In the genomic region with DNA sequence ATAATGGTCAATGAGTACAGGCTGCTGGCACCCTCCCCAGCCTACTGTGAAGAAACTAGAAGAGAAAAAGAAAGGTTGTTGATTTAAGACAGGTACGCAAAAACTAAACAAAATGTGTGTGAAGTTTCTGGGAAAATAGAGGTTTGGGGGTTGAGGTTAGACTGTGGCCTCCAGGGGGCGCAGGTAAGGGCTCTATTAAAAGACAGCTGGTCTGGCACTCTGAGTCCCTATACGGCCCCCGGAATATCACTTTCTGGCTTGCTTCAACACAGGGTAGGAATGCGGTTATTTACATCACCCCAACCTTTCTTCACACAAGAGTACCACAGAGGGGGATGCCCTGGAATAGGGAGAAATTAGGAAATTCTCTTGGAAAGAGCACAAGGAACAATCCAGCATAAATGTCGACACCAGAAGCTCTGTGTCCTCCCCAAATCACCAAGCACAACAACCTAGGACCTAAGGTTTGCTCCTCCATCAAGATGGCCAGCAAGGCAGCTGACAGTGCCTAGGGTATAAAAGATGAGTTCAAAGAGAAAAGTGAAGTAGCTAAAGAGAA, we compare ENCODE assay signal across 8 cellular contexts.
A peak's percentile ranks its signal among the peaks of the same experiment; 100 is the strongest.
DNase-seq lines count a peak whose midpoint lies in the region; ATAC-seq and TF ChIP-seq lines count a peak whose summit lies in the region.

No MANE protein-coding gene starts in this region.

- H3K4me1 Mint-ChIP-seq in MCF 10A (ENCODE audit: insufficient read depth, unreplicated experiment): no peaks in the 10 kb centered on the region

- intact Hi-C loops in MCF 10A (cut with micrococcal nuclease): no loop called here
- intact Hi-C loops in breast epithelium (cut with DNase I; ENCODE audit: low total_unique reads): no loop called here
- intact Hi-C loops in colonic mucosa (cut with DNase I): loop anchor here (10.0 kb wide), 1 partner anchor 451 kb away; no protein-coding TSS in a partner anchor

- H3K4me1 ChIP-seq in breast epithelium (no peaks in the 10 kb centered on the region), colonic mucosa (no peaks in the 10 kb centered on the region), parathyroid adenoma (no peaks in the 10 kb centered on the region)

- TF ChIP-seq POLR2A in breast epithelium (IDR thresholded peaks at IDR 0.05): no peak

- H3K4me3 ChIP-seq in breast epithelium: no peak overlapping the region
- H3K4me3 ChIP-seq in colonic mucosa: no peak overlapping the region
- no peak overlapping the region for H3K4me3 ChIP-seq in parathyroid adenoma (ENCODE audit: low read depth, low read length)

- H3K9ac ChIP-seq in colonic mucosa (ENCODE audit: low read depth in 2 of 2, low read length in 2 of 2): no peak overlapping the region
- H3K9ac ChIP-seq in parathyroid adenoma: no peak overlapping the region

- no peak overlapping the region for H2AFZ ChIP-seq in parathyroid adenoma

- H3K27me3 Mint-ChIP-seq in MCF 10A (ENCODE audit: insufficient read depth, unreplicated experiment): peaks cover 29% of the 10 kb centered on the region

- POLR2A ChIA-PET in MCF 10A (lab: Yijun Ruan, JAX): no interaction called here

- BruUV-seq in MCF 10A (replicated peaks; lab: Mats Ljungman, UMichigan): no TSS peak

- peaks cover 7% of the 10 kb centered on the region for H3K36me3 Mint-ChIP-seq in MCF 10A (ENCODE audit: insufficient read depth, unreplicated experiment)

- H3K4me3 Mint-ChIP-seq in MCF 10A (ENCODE audit: unreplicated experiment): no peak overlapping the region

- CTCF ChIA-PET in MCF 10A (lab: Yijun Ruan, JAX): interaction anchor here (0.5 to 1.1 kb wide), 3 partner anchors 20 to 455 kb away, joined by 3 to 5 read pairs (median 3); no protein-coding TSS in a partner anchor

- H3K36me3 ChIP-seq in breast epithelium (no peaks in the 10 kb centered on the region), colonic mucosa (no peaks in the 10 kb centered on the region), parathyroid adenoma (ENCODE audit: control insufficient read depth, insufficient read depth, low read length) (no peaks in the 10 kb centered on the region)

- ATAC-seq in HG03432 (IDR thresholded peaks at IDR 0.05; ENCODE audit: unreplicated experiment): no peak

- TF ChIP-seq CTCF in MCF 10A (IDR thresholded peaks at IDR 0.05; ENCODE audit: unreplicated experiment) (peak; percentile 40), breast epithelium (IDR thresholded peaks at IDR 0.05) (peak in 1 of 3 donors; percentile 13), colonic mucosa (IDR thresholded peaks at IDR 0.05) (peak; percentile 35), parathyroid adenoma (IDR thresholded peaks at IDR 0.05) (peak; percentile 20)

- H3K27me3 ChIP-seq in breast epithelium: no peaks in the 10 kb centered on the region
- H3K27me3 ChIP-seq in colonic mucosa: no peaks in the 10 kb centered on the region
- H3K27me3 ChIP-seq in parathyroid adenoma (ENCODE audit: control insufficient read depth, insufficient read depth, low read length): no peaks in the 10 kb centered on the region

- H3K9me3 Mint-ChIP-seq in MCF 10A (ENCODE audit: unreplicated experiment): no peaks in the 10 kb centered on the region

- no peak overlapping the region for H3K4me2 ChIP-seq in parathyroid adenoma (ENCODE audit: low read length)

- no peaks in the 10 kb centered on the region for H3K79me2 ChIP-seq in parathyroid adenoma

- no peak overlapping the region for H3K27ac Mint-ChIP-seq in MCF 10A (ENCODE audit: low read depth, unreplicated experiment)

- H3K27ac ChIP-seq in breast epithelium (no peak overlapping the region), colonic mucosa (no peak overlapping the region), parathyroid adenoma (no peak overlapping the region)

- DNase-seq in MCF 10A (ENCODE audit: unreplicated experiment) (peak; percentile 36), breast epithelium (ENCODE audit: low spot score in 2 of 2) (no peak), KG1 (lab: John Stamatoyannopoulos, UW) (peak; percentile 1), colonic mucosa (peak; percentile 41), NCI-H1105 (lab: John Stamatoyannopoulos, UW) (no peak), cerebellum (ENCODE audit: low spot score) (no peak)

- H3K9me3 ChIP-seq in breast epithelium: no peaks in the 10 kb centered on the region
- no peaks in the 10 kb centered on the region for H3K9me3 ChIP-seq in colonic mucosa
- H3K9me3 ChIP-seq in parathyroid adenoma (ENCODE audit: control insufficient read depth, low read length): no peaks in the 10 kb centered on the region

Comparison
In these comparisons a context has a peak if more than half of its experiments do, and no peak if none do; other contexts are left out.
1. DNase-seq: peak in MCF 10A (single experiment), KG1 (single experiment) and colonic mucosa (single experiment); none in breast epithelium (0 of 2), NCI-H1105 (single experiment) and cerebellum (single experiment).